In genomic region chr15:85456798-85457197, GRCh38 we compare ENCODE assay signal across 15 cellular contexts.
A peak's percentile ranks its signal among the peaks of the same experiment; 100 is the strongest.
DNase-seq lines count a peak whose midpoint lies in the region; ATAC-seq and TF ChIP-seq lines count a peak whose summit lies in the region.
"Had no signal": no experiment of that assay in that cellular context is flagged by ENCODE, and none has a peak within 500 bp of the region (broad histone marks: within the 10 kb centered on the region; RNA-seq: fewer than 3 reads in every experiment).

No MANE protein-coding gene starts in this region.

- DNase-seq in activated CD4-positive, CD25-positive, alpha-beta regulatory T cell treated with anti-CD3 and anti-CD28 coated beads, Interleukin-2, amount 50 U/mL, for 72 hours: no peak
- DNase-seq in osteoblast (ENCODE audit: insufficient read length, low spot score, missing footprints) (peak; percentile 3), NCI-H2081 treated with DMSO at 0.1 percent for 48 hours (lab: John Stamatoyannopoulos, UW) (no peak), activated gamma-delta T cell treated with Interleukin-2 at 50 U/mL for 16 hours (no peak), MV-4-11 (lab: John Stamatoyannopoulos, UW) (no peak)
- DNase-seq: activated T-cell treated with anti-CD3 and anti-CD28 coated beads, Interleukin-2, amount 50 U/mL, for 24 hours; amygdala; CD8-positive, alpha-beta memory T cell; GF-D8 had no signal

- no peak overlapping the region for H3K4me2 ChIP-seq in osteoblast (ENCODE audit: insufficient read depth, low read length)

- ATAC-seq in activated CD4-positive, CD25-positive, alpha-beta regulatory T cell treated with anti-CD3 and anti-CD28 coated beads, Interleukin-2, amount 50 U/mL, for 24 hours: peak; percentile 46 to 53
- peak; percentile 37 for ATAC-seq in GM21529 (IDR thresholded peaks at IDR 0.05; ENCODE audit: unreplicated experiment)
- peak; percentile 41 for ATAC-seq in HG03457 (IDR thresholded peaks at IDR 0.05; ENCODE audit: unreplicated experiment)
- ATAC-seq: SK-N-SH treated with all-trans-retinoic acid at 6 μM for 48 hours had no signal

- no peaks in the 10 kb centered on the region for H3K36me3 ChIP-seq in osteoblast (ENCODE audit: insufficient read depth, low read length)

- H3K27me3 ChIP-seq in osteoblast (ENCODE audit: insufficient read depth, low read length): no peaks in the 10 kb centered on the region

- no peak overlapping the region for H2AFZ ChIP-seq in osteoblast (ENCODE audit: low read length)

- no peaks in the 10 kb centered on the region for H3K4me1 ChIP-seq in osteoblast (ENCODE audit: insufficient read depth, low read length)

- no peaks in the 10 kb centered on the region for H3K9me3 ChIP-seq in osteoblast (ENCODE audit: low read depth, low read length)

- TF ChIP-seq CTCF in osteoblast (IDR thresholded peaks at IDR 0.05; ENCODE audit: extremely low read depth, low read depth, low read length): no peak

- peaks cover 71% of the 10 kb centered on the region for H3K79me2 ChIP-seq in osteoblast (ENCODE audit: insufficient read depth, low read length)

- no peak overlapping the region for H3K27ac ChIP-seq in osteoblast (ENCODE audit: low read depth, low read length)
- H3K27ac ChIP-seq: 22Rv1 had no signal

- H4K20me1 ChIP-seq in osteoblast (ENCODE audit: insufficient read depth, low read length): peaks cover 42% of the 10 kb centered on the region

- no peak overlapping the region for H3K4me3 ChIP-seq in osteoblast (ENCODE audit: insufficient read depth, low read length)
- H3K4me3 ChIP-seq: skin epidermis had no signal
